1 cellular context compared by ENCODE assay signal in the genomic region with DNA sequence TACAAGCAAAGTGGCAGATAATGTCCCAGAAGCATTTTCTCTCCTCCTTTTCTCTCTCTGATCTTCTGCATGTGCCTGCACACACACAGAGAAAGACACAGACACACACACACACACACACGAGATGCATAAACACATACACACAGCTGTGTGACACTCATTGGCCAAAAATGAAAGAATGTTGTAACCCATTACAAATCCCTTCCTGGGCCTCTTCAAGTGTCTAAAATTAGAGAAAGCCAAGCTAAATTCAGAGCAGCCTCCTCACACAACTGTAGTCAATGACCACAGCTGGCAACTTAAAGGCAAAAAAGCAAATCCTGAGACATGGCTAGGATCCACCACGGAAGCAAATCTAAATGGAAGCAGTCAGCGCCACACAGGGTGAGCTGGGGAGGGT.
TF ChIP-seq lines count a peak whose summit lies in the region.

No MANE protein-coding gene starts in this region.

TF ChIP-seq in HCT116, 20 proteins besides CTCF, POLR2A, EP300 and RAD21 (continued from another document):
- TF ChIP-seq, protein P1, sequence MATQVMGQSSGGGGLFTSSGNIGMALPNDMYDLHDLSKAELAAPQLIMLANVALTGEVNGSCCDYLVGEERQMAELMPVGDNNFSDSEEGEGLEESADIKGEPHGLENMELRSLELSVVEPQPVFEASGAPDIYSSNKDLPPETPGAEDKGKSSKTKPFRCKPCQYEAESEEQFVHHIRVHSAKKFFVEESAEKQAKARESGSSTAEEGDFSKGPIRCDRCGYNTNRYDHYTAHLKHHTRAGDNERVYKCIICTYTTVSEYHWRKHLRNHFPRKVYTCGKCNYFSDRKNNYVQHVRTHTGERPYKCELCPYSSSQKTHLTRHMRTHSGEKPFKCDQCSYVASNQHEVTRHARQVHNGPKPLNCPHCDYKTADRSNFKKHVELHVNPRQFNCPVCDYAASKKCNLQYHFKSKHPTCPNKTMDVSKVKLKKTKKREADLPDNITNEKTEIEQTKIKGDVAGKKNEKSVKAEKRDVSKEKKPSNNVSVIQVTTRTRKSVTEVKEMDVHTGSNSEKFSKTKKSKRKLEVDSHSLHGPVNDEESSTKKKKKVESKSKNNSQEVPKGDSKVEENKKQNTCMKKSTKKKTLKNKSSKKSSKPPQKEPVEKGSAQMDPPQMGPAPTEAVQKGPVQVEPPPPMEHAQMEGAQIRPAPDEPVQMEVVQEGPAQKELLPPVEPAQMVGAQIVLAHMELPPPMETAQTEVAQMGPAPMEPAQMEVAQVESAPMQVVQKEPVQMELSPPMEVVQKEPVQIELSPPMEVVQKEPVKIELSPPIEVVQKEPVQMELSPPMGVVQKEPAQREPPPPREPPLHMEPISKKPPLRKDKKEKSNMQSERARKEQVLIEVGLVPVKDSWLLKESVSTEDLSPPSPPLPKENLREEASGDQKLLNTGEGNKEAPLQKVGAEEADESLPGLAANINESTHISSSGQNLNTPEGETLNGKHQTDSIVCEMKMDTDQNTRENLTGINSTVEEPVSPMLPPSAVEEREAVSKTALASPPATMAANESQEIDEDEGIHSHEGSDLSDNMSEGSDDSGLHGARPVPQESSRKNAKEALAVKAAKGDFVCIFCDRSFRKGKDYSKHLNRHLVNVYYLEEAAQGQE (IDR thresholded peaks at IDR 0.05; ENCODE audit: low read depth), result no peak
- TF ChIP-seq YY1 (IDR thresholded peaks at IDR 0.05; ENCODE audit: extremely low read depth, insufficient replicate concordance, low read depth, low read length) (no peak), EZH2 (IDR thresholded peaks at IDR 0.05) (no peak)
